In the genomic region with DNA sequence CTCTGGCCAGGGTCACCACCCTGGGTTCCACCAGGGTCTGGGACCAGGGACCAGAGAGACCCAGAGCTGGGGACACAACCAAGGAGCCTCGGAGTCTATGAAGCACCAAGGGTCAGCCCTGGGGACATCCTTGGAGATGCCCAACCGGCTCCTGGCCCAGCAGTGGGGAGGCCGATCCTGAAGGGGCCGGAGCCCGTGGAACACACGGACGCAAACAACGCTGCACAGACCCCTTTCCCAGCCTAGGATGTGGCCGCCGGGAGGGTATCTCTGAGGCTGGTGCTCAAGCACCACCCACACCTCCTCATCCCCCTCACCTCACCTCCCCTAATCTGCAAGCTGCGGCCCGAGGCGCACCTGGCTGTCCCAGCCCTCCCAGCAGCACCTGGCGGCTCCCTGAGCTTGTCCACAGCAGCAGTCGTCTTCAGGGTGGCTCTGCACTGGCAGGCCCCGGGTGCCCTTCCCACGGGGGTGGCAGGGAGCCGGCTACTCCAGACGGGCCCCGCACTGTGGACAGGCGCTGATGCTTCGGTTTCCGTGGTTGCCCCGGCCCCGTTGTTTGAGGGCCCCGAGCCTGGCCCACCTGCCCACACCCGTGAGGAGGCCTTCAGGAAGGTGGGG, we compare ENCODE assay signal across 19 cellular contexts.
DNase-seq lines count a peak whose midpoint lies in the region; ATAC-seq lines count a peak whose summit lies in the region.
"Had no signal": no experiment of that assay in that cellular context is flagged by ENCODE, and none has a peak within 500 bp of the region (broad histone marks: within the 10 kb centered on the region; RNA-seq: fewer than 3 reads in every experiment).

No MANE protein-coding gene starts in this region.

- H3K27me3 Mint-ChIP-seq in activated naive CD8-positive, alpha-beta T cell treated with anti-CD3 and anti-CD28 coated beads, Interleukin-2, amount 10 ng/mL, durations not matched to agents 7 days and 5 days = no peaks in the 10 kb centered on the region
- no peaks in the 10 kb centered on the region for H3K27me3 Mint-ChIP-seq in activated naive CD8-positive, alpha-beta T cell treated with anti-CD3 and anti-CD28 coated beads for 36 hours
- H3K27me3 Mint-ChIP-seq in T-helper 2 cell treated with Interferon-gamma antibody and Interleukin-4, amounts not matched to agents 5 μg/mL and 100 μg/mL, for 36 hours (ENCODE audit: low read depth) = no peaks in the 10 kb centered on the region
- H3K27me3 Mint-ChIP-seq in stimulated activated naive B cell treated with anti-CD40 and anti-IgM and Interleukin-4, amounts not matched to agents 10 μg/mL and 1 μg/mL and 100 μg/mL, for 72 hours = peaks cover 19 to 29% of the 10 kb centered on the region in 2 donors

- ATAC-seq in activated naive CD8-positive, alpha-beta T cell treated with anti-CD3 and anti-CD28 coated beads, Interleukin-2, amount 10 ng/mL, durations not matched to agents 7 days and 5 days (ENCODE audit: low read depth) = no peak
- no peak for ATAC-seq in aorta (ENCODE audit: low FRiP score)
- no peak for ATAC-seq in stimulated activated naive B cell treated with anti-CD40 and anti-IgM and Interleukin-4, amounts not matched to agents 10 μg/mL and 1 μg/mL and 100 μg/mL, for 72 hours (replicated peaks)
- ATAC-seq: activated CD8-positive, alpha-beta T cell treated with anti-CD3 and anti-CD28 coated beads, Interleukin-2, amount 10 ng/mL, durations not matched to agents 7 days and 5 days; heart right ventricle; PC-3 had no signal

- H3K4me1 Mint-ChIP-seq in activated naive CD8-positive, alpha-beta T cell treated with anti-CD3 and anti-CD28 coated beads, Interleukin-2, amount 10 ng/mL, durations not matched to agents 7 days and 5 days = no peaks in the 10 kb centered on the region
- peaks cover 4% of the 10 kb centered on the region for H3K4me1 Mint-ChIP-seq in activated naive CD8-positive, alpha-beta T cell treated with anti-CD3 and anti-CD28 coated beads for 36 hours
- no peaks in the 10 kb centered on the region for H3K4me1 Mint-ChIP-seq in T-helper 2 cell treated with Interferon-gamma antibody and Interleukin-4, amounts not matched to agents 5 μg/mL and 100 μg/mL, for 36 hours (ENCODE audit: low read depth)
- H3K4me1 Mint-ChIP-seq in stimulated activated naive B cell treated with anti-CD40 and anti-IgM and Interleukin-4, amounts not matched to agents 10 μg/mL and 1 μg/mL and 100 μg/mL, for 72 hours = peaks cover 0 to 2% of the 10 kb centered on the region in 2 donors
- H3K4me1 Mint-ChIP-seq: CD8-positive, alpha-beta memory T cell had no signal

- no peaks in the 10 kb centered on the region for H3K9me3 ChIP-seq in aorta (ENCODE audit: control insufficient read depth, low read length)
- H3K9me3 ChIP-seq: heart right ventricle, neutrophil had no signal

- intact Hi-C loops in aorta (cut with DNase I) = no loop called here

- 89% methylated on average over 27 of the region's 27 CpGs for WGBS in aorta, 2 donors

- no peak overlapping the region for H3K4me3 Mint-ChIP-seq in activated naive CD8-positive, alpha-beta T cell treated with anti-CD3 and anti-CD28 coated beads, Interleukin-2, amount 10 ng/mL, durations not matched to agents 7 days and 5 days
- H3K4me3 Mint-ChIP-seq in activated naive CD8-positive, alpha-beta T cell treated with anti-CD3 and anti-CD28 coated beads for 36 hours = no peak overlapping the region
- no peak overlapping the region for H3K4me3 Mint-ChIP-seq in T-helper 2 cell treated with Interferon-gamma antibody and Interleukin-4, amounts not matched to agents 5 μg/mL and 100 μg/mL, for 36 hours
- H3K4me3 Mint-ChIP-seq in stimulated activated naive B cell treated with anti-CD40 and anti-IgM and Interleukin-4, amounts not matched to agents 10 μg/mL and 1 μg/mL and 100 μg/mL, for 72 hours = no peak overlapping the region
- H3K4me3 Mint-ChIP-seq: activated CD8-positive, alpha-beta T cell treated with anti-CD3 and anti-CD28 coated beads, Interleukin-2, amount 10 ng/mL, durations not matched to agents 7 days and 5 days; activated T-helper 1 cell treated with anti-CD3 and anti-CD28 coated beads, Interleukin-12 subunit alpha, Interleukin-12 subunit beta, Interleukin-2, Interleukin-4 antibody, amounts not matched to agents 30 ng/mL and 10 ng/mL and 1 ng/mL, durations not matched to agents 14 hours and 24 hours and 36 hours; CD8-positive, alpha-beta memory T cell had no signal

- H3K27ac Mint-ChIP-seq in activated naive CD8-positive, alpha-beta T cell treated with anti-CD3 and anti-CD28 coated beads, Interleukin-2, amount 10 ng/mL, durations not matched to agents 7 days and 5 days = no peak overlapping the region
- H3K27ac Mint-ChIP-seq in activated naive CD8-positive, alpha-beta T cell treated with anti-CD3 and anti-CD28 coated beads for 36 hours = no peak overlapping the region
- H3K27ac Mint-ChIP-seq in T-helper 2 cell treated with Interferon-gamma antibody and Interleukin-4, amounts not matched to agents 5 μg/mL and 100 μg/mL, for 36 hours = no peak overlapping the region
- no peak overlapping the region for H3K27ac Mint-ChIP-seq in stimulated activated naive B cell treated with anti-CD40 and anti-IgM and Interleukin-4, amounts not matched to agents 10 μg/mL and 1 μg/mL and 100 μg/mL, for 72 hours
- H3K27ac Mint-ChIP-seq: activated CD8-positive, alpha-beta T cell treated with anti-CD3 and anti-CD28 coated beads, Interleukin-2, amount 10 ng/mL, durations not matched to agents 7 days and 5 days; activated T-helper 1 cell treated with anti-CD3 and anti-CD28 coated beads, Interleukin-12 subunit alpha, Interleukin-12 subunit beta, Interleukin-2, Interleukin-4 antibody, amounts not matched to agents 30 ng/mL and 10 ng/mL and 1 ng/mL, durations not matched to agents 14 hours and 24 hours and 36 hours; CD8-positive, alpha-beta memory T cell had no signal

- H3K36me3 Mint-ChIP-seq in activated naive CD8-positive, alpha-beta T cell treated with anti-CD3 and anti-CD28 coated beads, Interleukin-2, amount 10 ng/mL, durations not matched to agents 7 days and 5 days = no peaks in the 10 kb centered on the region
- H3K36me3 Mint-ChIP-seq in activated naive CD8-positive, alpha-beta T cell treated with anti-CD3 and anti-CD28 coated beads for 36 hours = no peaks in the 10 kb centered on the region
- H3K36me3 Mint-ChIP-seq in T-helper 2 cell treated with Interferon-gamma antibody and Interleukin-4, amounts not matched to agents 5 μg/mL and 100 μg/mL, for 36 hours (ENCODE audit: low read depth) = no peaks in the 10 kb centered on the region
- H3K36me3 Mint-ChIP-seq in stimulated activated naive B cell treated with anti-CD40 and anti-IgM and Interleukin-4, amounts not matched to agents 10 μg/mL and 1 μg/mL and 100 μg/mL, for 72 hours = no peaks in the 10 kb centered on the region
- H3K36me3 Mint-ChIP-seq: CD8-positive, alpha-beta memory T cell had no signal

- H3K4me1 ChIP-seq in aorta (ENCODE audit: control insufficient read depth in 1 of 2, insufficient read depth in 2 of 2, low read length in 2 of 2) = no peaks in the 10 kb centered on the region

- no peaks in the 10 kb centered on the region for H3K9me3 Mint-ChIP-seq in activated naive CD8-positive, alpha-beta T cell treated with anti-CD3 and anti-CD28 coated beads, Interleukin-2, amount 10 ng/mL, durations not matched to agents 7 days and 5 days
- H3K9me3 Mint-ChIP-seq in activated naive CD8-positive, alpha-beta T cell treated with anti-CD3 and anti-CD28 coated beads for 36 hours = no peaks in the 10 kb centered on the region
- H3K9me3 Mint-ChIP-seq in T-helper 2 cell treated with Interferon-gamma antibody and Interleukin-4, amounts not matched to agents 5 μg/mL and 100 μg/mL, for 36 hours = no peaks in the 10 kb centered on the region
- no peaks in the 10 kb centered on the region for H3K9me3 Mint-ChIP-seq in stimulated activated naive B cell treated with anti-CD40 and anti-IgM and Interleukin-4, amounts not matched to agents 10 μg/mL and 1 μg/mL and 100 μg/mL, for 72 hours
- H3K9me3 Mint-ChIP-seq: activated T-helper 1 cell treated with anti-CD3 and anti-CD28 coated beads, Interleukin-12 subunit alpha, Interleukin-12 subunit beta, Interleukin-2, Interleukin-4 antibody, amounts not matched to agents 30 ng/mL and 10 ng/mL and 1 ng/mL, durations not matched to agents 14 hours and 24 hours and 36 hours; CD8-positive, alpha-beta memory T cell had no signal

- no peaks in the 10 kb centered on the region for H3K27me3 ChIP-seq in aorta (ENCODE audit: control insufficient read depth in 1 of 2, insufficient read depth in 2 of 2, low read length in 1 of 2)
- H3K27me3 ChIP-seq: heart right ventricle had no signal

- peak; percentile 27 for DNase-seq in activated naive CD8-positive, alpha-beta T cell treated with anti-CD3 and anti-CD28 coated beads, Interleukin-2, amount 10 ng/mL, durations not matched to agents 7 days and 5 days
- DNase-seq in activated naive CD8-positive, alpha-beta T cell treated with anti-CD3 and anti-CD28 coated beads for 36 hours = no peak
- DNase-seq in T-helper 2 cell treated with Interferon-gamma antibody and Interleukin-4, amounts not matched to agents 5 μg/mL and 100 μg/mL, for 36 hours (ENCODE audit: low spot score) = peak; percentile 2
- DNase-seq in mesenteric fat pad (ENCODE audit: low spot score) (peak; percentile 86), aorta (peak; percentile 26 to 69), NCI-H1105 (lab: John Stamatoyannopoulos, UW) (no peak)
- DNase-seq in stimulated activated naive B cell treated with anti-CD40 and anti-IgM and Interleukin-4, amounts not matched to agents 10 μg/mL and 1 μg/mL and 100 μg/mL, for 72 hours = no peak
- DNase-seq: DMS79, NCI-H1694, NCI-H82, PC-3, retina, WERI-Rb-1 had no signal

- H3K27ac ChIP-seq in aorta (ENCODE audit: low read depth in 1 of 2, low read length in 2 of 2) = no peak overlapping the region
- H3K27ac ChIP-seq: heart right ventricle, neutrophil, SK-N-MC, WERI-Rb-1 had no signal

- POLR2A ChIA-PET in activated naive CD8-positive, alpha-beta T cell treated with anti-CD3 and anti-CD28 coated beads, Interleukin-2, amount 10 ng/mL, durations not matched to agents 7 days and 5 days (lab: Charles Lee) = no interaction called here

- no peak overlapping the region for H3K4me3 ChIP-seq in aorta (ENCODE audit: low read length in 2 of 2)
- H3K4me3 ChIP-seq: heart right ventricle, SK-N-MC had no signal

- no peaks in the 10 kb centered on the region for H3K36me3 ChIP-seq in aorta (ENCODE audit: control insufficient read depth in 1 of 2, insufficient read depth in 2 of 2, low read length in 1 of 2)
- H3K36me3 ChIP-seq: heart right ventricle, neutrophil, WERI-Rb-1 had no signal

Comparison
In these comparisons a context has a peak if more than half of its experiments do, and no peak if none do; other contexts are left out.
1. DNase-seq: peak in activated naive CD8-positive, alpha-beta T cell treated with anti-CD3 and anti-CD28 coated beads, Interleukin-2, amount 10 ng/mL, durations not matched to agents 7 days and 5 days (single experiment), T-helper 2 cell treated with Interferon-gamma antibody and Interleukin-4, amounts not matched to agents 5 μg/mL and 100 μg/mL, for 36 hours (single experiment), mesenteric fat pad (single experiment) and aorta (2 of 2); none in activated naive CD8-positive, alpha-beta T cell treated with anti-CD3 and anti-CD28 coated beads for 36 hours (single experiment), stimulated activated naive B cell treated with anti-CD40 and anti-IgM and Interleukin-4, amounts not matched to agents 10 μg/mL and 1 μg/mL and 100 μg/mL, for 72 hours (single experiment) and NCI-H1105 (single experiment).